Comparison of ENCODE assay signal across 22 cellular contexts in the genomic region with DNA sequence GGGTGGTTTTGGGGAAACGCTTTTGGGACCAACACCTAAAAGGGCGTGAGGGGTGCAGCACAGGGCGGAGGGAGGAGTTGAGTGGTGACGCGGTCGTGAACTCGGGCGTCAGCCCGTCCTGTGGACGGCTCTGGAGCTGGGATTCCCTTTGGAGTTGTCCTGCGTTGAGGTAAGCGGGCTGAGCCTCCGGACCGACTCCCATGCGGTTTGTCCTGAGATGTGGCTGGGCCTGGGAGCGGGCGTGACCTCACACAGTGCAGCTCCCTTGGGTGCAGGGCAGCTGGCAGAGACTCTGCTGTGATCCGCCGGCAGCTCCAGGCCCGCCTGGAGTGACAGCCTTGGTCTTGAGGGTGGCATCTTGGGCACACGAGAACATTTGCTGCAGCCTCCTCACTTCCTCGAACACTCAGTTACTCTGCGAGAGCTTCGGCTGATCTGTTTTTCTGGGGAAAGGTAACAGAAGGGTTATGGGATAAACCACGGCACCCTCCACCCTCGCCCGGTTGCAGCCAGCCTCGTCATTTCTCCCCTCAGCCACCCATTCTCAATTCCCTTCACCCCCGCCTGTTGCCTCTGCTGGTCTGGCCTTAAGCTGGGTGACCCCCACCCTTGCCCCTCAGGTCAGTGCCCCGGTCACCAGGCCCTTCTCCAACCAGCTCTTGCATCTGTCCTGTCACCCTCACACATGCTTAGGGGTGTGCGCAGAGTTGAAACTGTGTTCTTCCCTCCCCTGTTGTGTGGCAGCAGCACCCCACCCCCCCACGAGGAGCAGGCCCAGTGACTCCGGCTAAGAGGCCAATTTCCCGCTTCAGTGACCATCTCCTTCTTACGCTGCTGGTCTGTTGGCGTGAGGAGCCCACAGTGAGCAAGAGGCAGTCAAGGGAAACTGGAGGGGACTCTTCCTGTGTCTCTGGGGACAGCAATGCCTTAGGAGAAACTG.
DNase-seq lines count a peak whose midpoint lies in the region; ATAC-seq and TF ChIP-seq lines count a peak whose summit lies in the region.
"Had no signal": no experiment of that assay in that cellular context is flagged by ENCODE, and none has a peak within 500 bp of the region (broad histone marks: within the 10 kb centered on the region; RNA-seq: fewer than 3 reads in every experiment).

No MANE protein-coding gene starts in this region.

- H3K27me3 Mint-ChIP-seq in glutamatergic neuron (ENCODE audit: unreplicated experiment) (peaks cover 9% of the 10 kb centered on the region), nephron (ENCODE audit: low read depth) (peaks cover 8% of the 10 kb centered on the region)
- H3K27me3 Mint-ChIP-seq in activated CD8-positive, alpha-beta T cell treated with anti-CD3 and anti-CD28 coated beads for 36 hours = peaks cover 6% of the 10 kb centered on the region

- TF ChIP-seq CTCF in glutamatergic neuron (IDR thresholded peaks at IDR 0.05; ENCODE audit: partially characterized antibody, unreplicated experiment) (no peak), nephron (IDR thresholded peaks at IDR 0.05; ENCODE audit: unreplicated experiment in 3 of 3) (no peak), vagina (IDR thresholded peaks at IDR 0.05) (no peak)
- no peak for TF ChIP-seq CTCF in activated CD8-positive, alpha-beta T cell treated with anti-CD3 and anti-CD28 coated beads for 36 hours (IDR thresholded peaks at IDR 0.05)

- no peaks in the 10 kb centered on the region for H3K27me3 ChIP-seq in vagina

- no peaks in the 10 kb centered on the region for H3K36me3 ChIP-seq in vagina

- H3K4me3 Mint-ChIP-seq in glutamatergic neuron (ENCODE audit: unreplicated experiment) (no peak overlapping the region), nephron (no peak overlapping the region)
- H3K4me3 Mint-ChIP-seq in activated CD8-positive, alpha-beta T cell treated with anti-CD3 and anti-CD28 coated beads for 36 hours = no peak overlapping the region
- H3K4me3 Mint-ChIP-seq: activated T-helper 17 cell treated with anti-CD3 and anti-CD28 coated beads, Interleukin-2, amount 50 U/mL, for 72 hours; T-helper 2 cell treated with Interferon-gamma antibody and Interleukin-4, amounts not matched to agents 5 μg/mL and 100 μg/mL, for 36 hours had no signal

- peaks cover 44% of the 10 kb centered on the region for H3K4me1 ChIP-seq in vagina
- H3K4me1 ChIP-seq: parathyroid adenoma had no signal

- CTCF ChIA-PET in activated CD8-positive, alpha-beta T cell treated with anti-CD3 and anti-CD28 coated beads for 36 hours (lab: Charles Lee) = no interaction called here

- ATAC-seq in left ventricle myocardium superior = no peak
- no peak for ATAC-seq in GM18868 (IDR thresholded peaks at IDR 0.05; ENCODE audit: unreplicated experiment)
- ATAC-seq in activated CD8-positive, alpha-beta T cell treated with anti-CD3 and anti-CD28 coated beads for 36 hours = no peak
- ATAC-seq: activated naive CD4-positive, alpha-beta T cell treated with anti-CD3 and anti-CD28 coated beads, Interleukin-2, amount 50 U/mL, for 72 hours; activated T-helper 17 cell treated with anti-CD3 and anti-CD28 coated beads, Interleukin-2, amount 50 U/mL, for 72 hours; SK-N-SH treated with all-trans-retinoic acid at 6 μM for 48 hours had no signal

- no peaks in the 10 kb centered on the region for H3K9me3 ChIP-seq in vagina

- no peak for TF ChIP-seq POLR2A in vagina (IDR thresholded peaks at IDR 0.05)

- H3K4me3 ChIP-seq in vagina = no peak overlapping the region
- H3K4me3 ChIP-seq: lung had no signal

- H3K27ac ChIP-seq in vagina = peak overlapping the region; percentile 87
- H3K27ac ChIP-seq: parathyroid adenoma, RWPE1, VCaP had no signal

- H3K9me3 Mint-ChIP-seq in glutamatergic neuron (ENCODE audit: unreplicated experiment) (peaks cover 9% of the 10 kb centered on the region), nephron (peaks cover 2% of the 10 kb centered on the region)
- H3K9me3 Mint-ChIP-seq in activated CD8-positive, alpha-beta T cell treated with anti-CD3 and anti-CD28 coated beads for 36 hours = peaks cover 3% of the 10 kb centered on the region
- H3K9me3 Mint-ChIP-seq: activated naive CD4-positive, alpha-beta T cell treated with anti-CD3 and anti-CD28 coated beads, Interleukin-2, amount 50 U/mL, for 72 hours; activated T-helper 17 cell treated with anti-CD3 and anti-CD28 coated beads, Interleukin-2, amount 50 U/mL, for 72 hours; T-helper 2 cell treated with Interferon-gamma antibody and Interleukin-4, amounts not matched to agents 5 μg/mL and 100 μg/mL, for 36 hours had no signal

- H3K36me3 Mint-ChIP-seq in glutamatergic neuron (ENCODE audit: unreplicated experiment) = peaks cover 6% of the 10 kb centered on the region
- peaks cover 3% of the 10 kb centered on the region for H3K36me3 Mint-ChIP-seq in nephron (ENCODE audit: low read depth)
- H3K36me3 Mint-ChIP-seq in activated CD8-positive, alpha-beta T cell treated with anti-CD3 and anti-CD28 coated beads for 36 hours (ENCODE audit: low read depth) = no peaks in the 10 kb centered on the region

- H3K4me1 Mint-ChIP-seq in glutamatergic neuron (ENCODE audit: low read depth, unreplicated experiment) (peaks cover 40% of the 10 kb centered on the region), nephron (peaks cover 66% of the 10 kb centered on the region)
- no peaks in the 10 kb centered on the region for H3K4me1 Mint-ChIP-seq in activated CD8-positive, alpha-beta T cell treated with anti-CD3 and anti-CD28 coated beads for 36 hours (ENCODE audit: low read depth)

- H3K27ac Mint-ChIP-seq in glutamatergic neuron (ENCODE audit: unreplicated experiment) (peak overlapping the region; percentile 73), nephron (peak overlapping the region; percentile 71 to 91 (median 73))
- no peak overlapping the region for H3K27ac Mint-ChIP-seq in activated CD8-positive, alpha-beta T cell treated with anti-CD3 and anti-CD28 coated beads for 36 hours
- H3K27ac Mint-ChIP-seq: activated naive CD4-positive, alpha-beta T cell treated with anti-CD3 and anti-CD28 coated beads, Interleukin-2, amount 50 U/mL, for 72 hours; activated T-helper 17 cell treated with anti-CD3 and anti-CD28 coated beads, Interleukin-2, amount 50 U/mL, for 72 hours; T-helper 2 cell treated with Interferon-gamma antibody and Interleukin-4, amounts not matched to agents 5 μg/mL and 100 μg/mL, for 36 hours had no signal

- intact Hi-C loops in cardiac septum (cut with DNase I) = loop anchor here (5.0 kb wide), 1 partner anchor 45 kb away; no protein-coding TSS in a partner anchor
- intact Hi-C loops in left ventricle myocardium superior (cut with micrococcal nuclease) = no loop called here
- intact Hi-C loops in vagina (cut with DNase I) = no loop called here
- intact Hi-C loops in activated CD8-positive, alpha-beta T cell treated with anti-CD3 and anti-CD28 coated beads for 36 hours (cut with micrococcal nuclease) = no loop called here

- DNase-seq in cardiac septum (ENCODE audit: low spot score) (peak; percentile 71), left ventricle myocardium superior (no peak), glutamatergic neuron (no peak), vagina (ENCODE audit: extremely low spot score in 2 of 2) (no peak), NCI-H187 treated with DMSO at 0.1 percent for 48 hours (lab: John Stamatoyannopoulos, UW) (no peak)
- no peak for DNase-seq in activated CD8-positive, alpha-beta T cell treated with anti-CD3 and anti-CD28 coated beads for 36 hours
- DNase-seq: activated CD8-positive, alpha-beta memory T cell treated with anti-CD3 and anti-CD28 coated beads, Interleukin-2, amount 50 U/mL, for 4 hours; central memory CD4-positive, alpha-beta T cell; head of caudate nucleus; NCI-H146; NCI-H526; stimulated activated CD4-positive, alpha-beta T cell treated with anti-CD3 and anti-CD28 coated beads, Interleukin-1b, Interleukin-23, amount 100 ng/mL, for 48 hours had no signal

- POLR2A ChIA-PET in activated CD8-positive, alpha-beta T cell treated with anti-CD3 and anti-CD28 coated beads for 36 hours (lab: Charles Lee) = no interaction called here
